11 cellular contexts compared by ENCODE assay signal in genomic region chr1:153953859-153954365, GRCh38. TPM values are rescaled to one million over a fixed set of nuclear protein-coding genes. Genes with fewer than 3 reads are reported as not detected.
A peak's percentile ranks its signal among the peaks of the same experiment; 100 is the strongest.
DNase-seq lines count a peak whose midpoint lies in the region; ATAC-seq and TF ChIP-seq lines count a peak whose summit lies in the region.
"Had no signal": no experiment of that assay in that cellular context is flagged by ENCODE, and none has a peak within 500 bp of the region (broad histone marks: within the 10 kb centered on the region; RNA-seq: fewer than 3 reads in every experiment).

No MANE protein-coding gene starts in this region.

- H3K27me3 ChIP-seq in liver (ENCODE audit: control insufficient read depth in 4 of 4, insufficient read depth in 4 of 4, low read length in 3 of 4): no peaks in the 10 kb centered on the region
- H3K27me3 ChIP-seq in upper lobe of left lung: no peaks in the 10 kb centered on the region

- peak overlapping the region; percentile 20 to 39 for H3K9ac ChIP-seq in liver (ENCODE audit: low read depth in 1 of 2, low read length in 2 of 2)

- intact Hi-C loops in activated T-helper 2 cell treated with anti-CD3 and anti-CD28 coated beads, Interferon-gamma antibody, Interleukin-2, Interleukin-4, amounts not matched to agents 10 μg/mL and 5 μg/mL and 100 μg/mL, durations not matched to agents 14 hours and 24 hours and 36 hours (cut with micrococcal nuclease): no loop called here
- intact Hi-C loops in Calu3 (cut with micrococcal nuclease; ENCODE audit: unreplicated experiment): no loop called here

- H3K9me3 Mint-ChIP-seq in stimulated activated naive CD8-positive, alpha-beta T cell treated with anti-CD3 and anti-CD28 coated beads, Interleukin-15, Interleukin-2, amounts not matched to agents 100 ng/mL and 50 ng/mL, for 24 hours: no peaks in the 10 kb centered on the region
- no peaks in the 10 kb centered on the region for H3K9me3 Mint-ChIP-seq in activated T-helper 2 cell treated with anti-CD3 and anti-CD28 coated beads, Interferon-gamma antibody, Interleukin-2, Interleukin-4, amounts not matched to agents 10 μg/mL and 5 μg/mL and 100 μg/mL, durations not matched to agents 14 hours and 24 hours and 36 hours
- H3K9me3 Mint-ChIP-seq in Calu3 (ENCODE audit: low read depth, unreplicated experiment): no peaks in the 10 kb centered on the region

- ATAC-seq in stimulated activated naive CD8-positive, alpha-beta T cell treated with anti-CD3 and anti-CD28 coated beads, Interleukin-15, Interleukin-2, amounts not matched to agents 100 U/mL and 50 U/mL, for 24 hours: no peak
- ATAC-seq in upper lobe of left lung (ENCODE audit: low FRiP score in 2 of 2): no peak

- no peak for TF ChIP-seq EP300 in upper lobe of left lung (IDR thresholded peaks at IDR 0.05)

- peak overlapping the region; percentile 73 for H3K27ac Mint-ChIP-seq in stimulated activated naive CD8-positive, alpha-beta T cell treated with anti-CD3 and anti-CD28 coated beads, Interleukin-15, Interleukin-2, amounts not matched to agents 100 ng/mL and 50 ng/mL, for 24 hours
- peak overlapping the region; percentile 6 for H3K27ac Mint-ChIP-seq in activated T-helper 2 cell treated with anti-CD3 and anti-CD28 coated beads, Interferon-gamma antibody, Interleukin-2, Interleukin-4, amounts not matched to agents 10 μg/mL and 5 μg/mL and 100 μg/mL, durations not matched to agents 14 hours and 24 hours and 36 hours
- no peak overlapping the region for H3K27ac Mint-ChIP-seq in Calu3 (ENCODE audit: unreplicated experiment)

- H3K36me3 ChIP-seq in liver (ENCODE audit: control insufficient read depth in 4 of 4, insufficient read depth in 3 of 4, low read depth in 1 of 4, low read length in 3 of 4): peaks cover 9 to 32% (median 24%) of the 10 kb centered on the region in 4 donors
- peaks cover 24 to 62% (median 49%) of the 10 kb centered on the region in 4 donors for H3K36me3 ChIP-seq in upper lobe of left lung

- peak; percentile 32 to 62 for TF ChIP-seq RAD21 in liver (IDR thresholded peaks at IDR 0.05)

- BruUV-seq in Calu3 (replicated peaks; lab: Mats Ljungman, UMichigan): no TSS peak

- peaks cover 39% of the 10 kb centered on the region for H3K4me1 Mint-ChIP-seq in stimulated activated naive CD8-positive, alpha-beta T cell treated with anti-CD3 and anti-CD28 coated beads, Interleukin-15, Interleukin-2, amounts not matched to agents 100 ng/mL and 50 ng/mL, for 24 hours (ENCODE audit: low read depth)
- peaks cover 28% of the 10 kb centered on the region for H3K4me1 Mint-ChIP-seq in activated T-helper 2 cell treated with anti-CD3 and anti-CD28 coated beads, Interferon-gamma antibody, Interleukin-2, Interleukin-4, amounts not matched to agents 10 μg/mL and 5 μg/mL and 100 μg/mL, durations not matched to agents 14 hours and 24 hours and 36 hours (ENCODE audit: low read depth)
- peaks cover 13% of the 10 kb centered on the region for H3K4me1 Mint-ChIP-seq in Calu3 (ENCODE audit: low read depth, unreplicated experiment)

- 42% methylated on average over 4 of the region's 4 CpGs for whole genome bisulfite sequencing in liver
- 82 to 85% methylated on average over 4 of the region's 4 CpGs for WGBS in upper lobe of left lung, 2 donors

- TF ChIP-seq CTCF in liver (IDR thresholded peaks at IDR 0.05; ENCODE audit: low read depth, low read length, missing input control): no peak
- TF ChIP-seq CTCF in GM13977 (IDR thresholded peaks at IDR 0.05; ENCODE audit: extremely low read depth, insufficient read depth, missing control alignments): no peak
- TF ChIP-seq CTCF in Calu3 (IDR thresholded peaks at IDR 0.05; ENCODE audit: unreplicated experiment): no peak
- TF ChIP-seq CTCF in upper lobe of left lung (IDR thresholded peaks at IDR 0.05): no peak

- H3K4me3 ChIP-seq in liver (ENCODE audit: low read depth in 1 of 3, low read length in 3 of 3) (no peak overlapping the region), upper lobe of left lung (no peak overlapping the region)

- H3K9me3 ChIP-seq in liver (ENCODE audit: control insufficient read depth in 4 of 4, low read length in 3 of 4): no peaks in the 10 kb centered on the region
- no peaks in the 10 kb centered on the region for H3K9me3 ChIP-seq in upper lobe of left lung

- in situ Hi-C loops in GM13977 (cut with MboI; ENCODE audit: low pct_unique_long_range_greater_than_20kb, low sequenced_read_pairs, unreplicated experiment): no loop called here

- no peak for DNase-seq in stimulated activated naive CD8-positive, alpha-beta T cell treated with anti-CD3 and anti-CD28 coated beads, Interleukin-15, Interleukin-2, amounts not matched to agents 100 U/mL and 50 U/mL, for 24 hours
- no peak for DNase-seq in activated T-helper 2 cell treated with anti-CD3 and anti-CD28 coated beads, Interferon-gamma antibody, Interleukin-2, Interleukin-4, amounts not matched to agents 10 μg/mL and 5 μg/mL and 100 μg/mL, durations not matched to agents 14 hours and 24 hours and 36 hours (ENCODE audit: low spot score)
- DNase-seq in GM13977 (ENCODE audit: low spot score) (no peak), DMS53 (lab: John Stamatoyannopoulos, UW) (no peak), Calu3 (no peak), upper lobe of left lung (no peak)
- DNase-seq: DMS79 treated with DMSO at 0.1 percent for 48 hours, NCI-H187, NCI-H510A treated with DMSO at 0.1 percent for 48 hours had no signal

- CTCF ChIA-PET in Calu3 (lab: Charles Lee): interaction anchor here (1.0 kb wide), 1 partner anchor 9 kb away, joined by 3 read pairs; the partner anchor contains the start of gene SLC39A1

- no peak overlapping the region for H3K4me3 Mint-ChIP-seq in stimulated activated naive CD8-positive, alpha-beta T cell treated with anti-CD3 and anti-CD28 coated beads, Interleukin-15, Interleukin-2, amounts not matched to agents 100 ng/mL and 50 ng/mL, for 24 hours
- H3K4me3 Mint-ChIP-seq in activated T-helper 2 cell treated with anti-CD3 and anti-CD28 coated beads, Interferon-gamma antibody, Interleukin-2, Interleukin-4, amounts not matched to agents 10 μg/mL and 5 μg/mL and 100 μg/mL, durations not matched to agents 14 hours and 24 hours and 36 hours (ENCODE audit: low read depth): no peak overlapping the region
- no peak overlapping the region for H3K4me3 Mint-ChIP-seq in Calu3 (ENCODE audit: low read depth, unreplicated experiment)

- H3K27ac ChIP-seq in liver (ENCODE audit: low read depth in 1 of 2, low read length in 2 of 2): peak overlapping the region; percentile 48 to 55
- H3K27ac ChIP-seq in upper lobe of left lung: no peak overlapping the region

- H3K36me3 Mint-ChIP-seq in stimulated activated naive CD8-positive, alpha-beta T cell treated with anti-CD3 and anti-CD28 coated beads, Interleukin-15, Interleukin-2, amounts not matched to agents 100 ng/mL and 50 ng/mL, for 24 hours (ENCODE audit: low read depth): peaks cover 40% of the 10 kb centered on the region
- peaks cover 57% of the 10 kb centered on the region for H3K36me3 Mint-ChIP-seq in activated T-helper 2 cell treated with anti-CD3 and anti-CD28 coated beads, Interferon-gamma antibody, Interleukin-2, Interleukin-4, amounts not matched to agents 10 μg/mL and 5 μg/mL and 100 μg/mL, durations not matched to agents 14 hours and 24 hours and 36 hours (ENCODE audit: low read depth)
- peaks cover 17% of the 10 kb centered on the region for H3K36me3 Mint-ChIP-seq in Calu3 (ENCODE audit: insufficient read depth, unreplicated experiment)

- TF ChIP-seq POLR2A in upper lobe of left lung (IDR thresholded peaks at IDR 0.05): no peak

- peaks cover 10 to 49% (median 43%) of the 10 kb centered on the region in 4 donors for H3K4me1 ChIP-seq in liver (ENCODE audit: control insufficient read depth in 4 of 4, insufficient read depth in 4 of 4, low read length in 3 of 4)
- peaks cover 23 to 40% (median 24%) of the 10 kb centered on the region in 4 donors for H3K4me1 ChIP-seq in upper lobe of left lung

- H3K27me3 Mint-ChIP-seq in stimulated activated naive CD8-positive, alpha-beta T cell treated with anti-CD3 and anti-CD28 coated beads, Interleukin-15, Interleukin-2, amounts not matched to agents 100 ng/mL and 50 ng/mL, for 24 hours: no peaks in the 10 kb centered on the region
- H3K27me3 Mint-ChIP-seq in activated T-helper 2 cell treated with anti-CD3 and anti-CD28 coated beads, Interferon-gamma antibody, Interleukin-2, Interleukin-4, amounts not matched to agents 10 μg/mL and 5 μg/mL and 100 μg/mL, durations not matched to agents 14 hours and 24 hours and 36 hours (ENCODE audit: low read depth): no peaks in the 10 kb centered on the region
- no peaks in the 10 kb centered on the region for H3K27me3 Mint-ChIP-seq in Calu3 (ENCODE audit: unreplicated experiment)

RNA-seq across cellular contexts. Expression of gene CRTC2, which starts 4.5 kb away (rescaled TPM):
- total RNA-seq in activated T-helper 2 cell treated with anti-CD3 and anti-CD28 coated beads, Interferon-gamma antibody, Interleukin-2, Interleukin-4, amounts not matched to agents 10 μg/mL and 5 μg/mL and 100 μg/mL, durations not matched to agents 14 hours and 24 hours and 36 hours: 71.6 and 79.1 TPM in 2 replicates
- total RNA-seq in liver: 1 to 10 TPM; 4.9 to 5.5 TPM
- 10 to 100 TPM; 11.0 to 14.9 TPM for polyA plus RNA-seq in liver
- 39.5 and 52.1 TPM in 2 replicates for total RNA-seq in Calu3 (2022)
- total RNA-seq in upper lobe of left lung: 10 to 100 TPM; 19.4 to 93.2 (median 37.6) TPM

RNA-seq across cellular contexts. Expression of gene DENND4B, which starts 7.4 kb away (rescaled TPM):
- 124 TPM in 2 replicates for total RNA-seq in activated T-helper 2 cell treated with anti-CD3 and anti-CD28 coated beads, Interferon-gamma antibody, Interleukin-2, Interleukin-4, amounts not matched to agents 10 μg/mL and 5 μg/mL and 100 μg/mL, durations not matched to agents 14 hours and 24 hours and 36 hours
- total RNA-seq in liver (10 to 100 TPM; 13.1 to 27.2 TPM), Calu3 (2022) (89.0 and 90.0 TPM in 2 replicates), upper lobe of left lung (100 to 1,000 TPM in 4 of 6 donors, 10 to 100 TPM in 2; 43.3 to 151 (median 103) TPM)
- polyA plus RNA-seq in liver: 10 to 100 TPM in 1 of 2 donors, 1 to 10 TPM in 1; 9.7 to 10.1 TPM

RNA-seq across cellular contexts. Expression of gene SLC39A1, which starts 9.4 kb away (rescaled TPM):
- 74.8 and 76.5 TPM in 2 replicates for total RNA-seq in activated T-helper 2 cell treated with anti-CD3 and anti-CD28 coated beads, Interferon-gamma antibody, Interleukin-2, Interleukin-4, amounts not matched to agents 10 μg/mL and 5 μg/mL and 100 μg/mL, durations not matched to agents 14 hours and 24 hours and 36 hours
- 10 to 100 TPM; 46.8 to 70.3 TPM for total RNA-seq in liver
- polyA plus RNA-seq in liver: 10 to 100 TPM; 38.8 to 62.5 TPM
- 138 and 152 TPM in 2 replicates for total RNA-seq in Calu3 (2022)
- total RNA-seq in upper lobe of left lung: 100 to 1,000 TPM in 3 of 6 donors, 10 to 100 TPM in 3; 41.9 to 145 (median 102) TPM

RNA-seq across cellular contexts. Expression of gene CREB3L4, which starts 13.8 kb away (rescaled TPM):
- total RNA-seq in activated T-helper 2 cell treated with anti-CD3 and anti-CD28 coated beads, Interferon-gamma antibody, Interleukin-2, Interleukin-4, amounts not matched to agents 10 μg/mL and 5 μg/mL and 100 μg/mL, durations not matched to agents 14 hours and 24 hours and 36 hours: 12.5 TPM in 2 replicates
- total RNA-seq in liver (10 to 100 TPM in 1 of 2 donors, 1 to 10 TPM in 1; 7.4 to 10.3 TPM), Calu3 (2022) (23.2 and 26.5 TPM in 2 replicates), upper lobe of left lung (10 to 100 TPM in 3 of 6 donors, 1 to 10 TPM in 3; 4.7 to 17.4 (median 9.4) TPM)
- polyA plus RNA-seq in liver: 10 to 100 TPM in 1 of 2 donors, 1 to 10 TPM in 1; 4.4 to 10.2 TPM

RNA-seq across cellular contexts. Expression of gene JTB, which starts 23.6 kb away (rescaled TPM):
- total RNA-seq in activated T-helper 2 cell treated with anti-CD3 and anti-CD28 coated beads, Interferon-gamma antibody, Interleukin-2, Interleukin-4, amounts not matched to agents 10 μg/mL and 5 μg/mL and 100 μg/mL, durations not matched to agents 14 hours and 24 hours and 36 hours: 148 and 152 TPM in 2 replicates
- total RNA-seq in liver (100 to 1,000 TPM in 1 of 2 donors, 10 to 100 TPM in 1; 88.9 to 104 TPM), Calu3 (2022) (105 and 115 TPM in 2 replicates), upper lobe of left lung (100 to 1,000 TPM; 123 to 285 (median 157) TPM)
- polyA plus RNA-seq in liver: 100 to 1,000 TPM; 144 to 182 TPM

Comparison
In these comparisons a context has a peak if more than half of its experiments do, and no peak if none do; other contexts are left out.
1. H3K27ac ChIP-seq: peak in liver (2 of 2); none in upper lobe of left lung (0 of 4).